ENCODE assay signal across 10 cellular contexts in the genomic region with DNA sequence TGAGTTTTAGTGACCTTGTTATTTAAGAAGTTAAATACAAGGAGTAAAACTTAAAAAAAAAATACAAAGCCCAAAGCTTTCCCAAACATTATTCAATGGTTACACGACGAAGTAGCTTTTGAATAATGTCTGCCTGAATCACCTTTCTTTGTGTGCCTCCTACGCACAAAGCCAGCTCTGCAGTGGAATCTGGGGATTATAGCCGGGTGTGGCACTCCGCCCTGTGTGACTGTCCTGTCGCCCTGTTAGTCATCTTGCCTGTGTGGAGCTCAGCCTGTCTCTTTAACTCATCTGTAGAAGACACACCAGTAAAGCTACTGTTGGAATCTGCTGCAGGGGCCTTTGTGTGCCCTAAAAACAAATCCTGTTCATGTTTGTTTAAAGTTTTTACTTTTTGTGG.
A peak's percentile ranks its signal among the peaks of the same experiment; 100 is the strongest.
DNase-seq lines count a peak whose midpoint lies in the region; FAIRE-seq and TF ChIP-seq lines count a peak whose summit lies in the region.
"Had no signal": no experiment of that assay in that cellular context is flagged by ENCODE, and none has a peak within 500 bp of the region (broad histone marks: within the 10 kb centered on the region; RNA-seq: fewer than 3 reads in every experiment).

No MANE protein-coding gene starts in this region.

- CTCF ChIA-PET in RWPE1 (lab: Yijun Ruan, JAX) = interaction anchor here (0.5 to 1.2 kb wide), 2 partner anchors 231 to 1420 kb away, joined by 3 to 6 read pairs; no protein-coding TSS in a partner anchor

- no peak overlapping the region for H3K4me3 ChIP-seq in fibroblast of villous mesenchyme (ENCODE audit: low read depth, low read length)

- POLR2A ChIA-PET in RWPE1 (lab: Yijun Ruan, JAX; ENCODE audit: low non-redundant PET) = no interaction called here

- TF ChIP-seq CTCF in RWPE1 (conservative IDR thresholded peaks at IDR 0.05; ENCODE audit: low read depth) (no peak), fibroblast of villous mesenchyme (IDR thresholded peaks at IDR 0.05; ENCODE audit: insufficient read depth, low read depth, low read length) (no peak)

- no peak for FAIRE-seq in urothelium cell line (lab: Jason Lieb, UNC)

- peak; percentile 2 for DNase-seq in stimulated activated CD8-positive, alpha-beta memory T cell treated with anti-CD3 and anti-CD28 coated beads, Interleukin-4, amount 100 ng/mL, for 24 hours (ENCODE audit: low read depth)
- DNase-seq in stimulated activated CD8-positive, alpha-beta memory T cell treated with anti-CD3 and anti-CD28 coated beads, Interleukin-4, amount 100 ng/mL, for 48 hours = no peak
- DNase-seq in RWPE1 (ENCODE audit: low spot score) = peak; percentile 61
- DNase-seq in fibroblast of villous mesenchyme (ENCODE audit: low read depth) = peak; percentile 35
- DNase-seq in urothelium cell line (ENCODE audit: low spot score) = peak; percentile 58
- no peak for DNase-seq in NCI-H774 (lab: John Stamatoyannopoulos, UW)
- no peak for DNase-seq in NCI-H345 treated with DMSO at 0.1 percent for 48 hours (lab: John Stamatoyannopoulos, UW; ENCODE audit: unreplicated experiment)
- DNase-seq in NCI-H446 treated with DMSO at 0.1 percent for 48 hours (lab: John Stamatoyannopoulos, UW) = no peak
- DNase-seq: COR-L47, cortex of kidney had no signal

- H3K27ac ChIP-seq in RWPE1 = peak overlapping the region; percentile 58

Comparison
In these comparisons a context has a peak if more than half of its experiments do, and no peak if none do; other contexts are left out.
1. DNase-seq: peak in stimulated activated CD8-positive, alpha-beta memory T cell treated with anti-CD3 and anti-CD28 coated beads, Interleukin-4, amount 100 ng/mL, for 24 hours (single experiment), RWPE1 (single experiment), fibroblast of villous mesenchyme (single experiment) and urothelium cell line (single experiment); none in stimulated activated CD8-positive, alpha-beta memory T cell treated with anti-CD3 and anti-CD28 coated beads, Interleukin-4, amount 100 ng/mL, for 48 hours (single experiment), NCI-H774 (single experiment), NCI-H345 treated with DMSO at 0.1 percent for 48 hours (single experiment) and NCI-H446 treated with DMSO at 0.1 percent for 48 hours (single experiment).